Comparison of ENCODE assay signal across 9 cellular contexts in genomic region chrX:79138658-79139241, GRCh38. TPM values are rescaled to one million over a fixed set of nuclear protein-coding genes. Genes with fewer than 3 reads are reported as not detected.
DNase-seq lines count a peak whose midpoint lies in the region; ATAC-seq and TF ChIP-seq lines count a peak whose summit lies in the region.
"Had no signal": no experiment of that assay in that cellular context is flagged by ENCODE, and none has a peak within 500 bp of the region (broad histone marks: within the 10 kb centered on the region; RNA-seq: fewer than 3 reads in every experiment).

No MANE protein-coding gene starts in this region.

- H3K27ac Mint-ChIP-seq in activated naive CD8-positive, alpha-beta T cell = peak overlapping the region; percentile 79
- H3K27ac Mint-ChIP-seq: WTC11 had no signal

- H3K9me3 ChIP-seq in adrenal gland (replicated peaks in 1 of 3) = no peaks in the 10 kb centered on the region

- ATAC-seq in GM21381 (IDR thresholded peaks at IDR 0.05; ENCODE audit: unreplicated experiment) = peak; percentile 89
- ATAC-seq in HG03469 (IDR thresholded peaks at IDR 0.05; ENCODE audit: unreplicated experiment) = peak; percentile 92
- ATAC-seq: WTC11 had no signal

- DNase-seq in GM12865 (ENCODE audit: low read depth) = peak; percentile 83
- DNase-seq in AG08396 (ENCODE audit: low spot score) = no peak
- DNase-seq in SHP77 (lab: John Stamatoyannopoulos, UW) = no peak
- no peak for DNase-seq in adrenal gland
- DNase-seq in stimulated activated CD4-positive, alpha-beta T cell treated with anti-CD3 and anti-CD28 coated beads, Interleukin-2, amount 100 ng/mL, for 24 hours = no peak

- H3K27me3 Mint-ChIP-seq in activated naive CD8-positive, alpha-beta T cell = no peaks in the 10 kb centered on the region

- no peaks in the 10 kb centered on the region for H3K36me3 Mint-ChIP-seq in activated naive CD8-positive, alpha-beta T cell
- H3K36me3 Mint-ChIP-seq: WTC11 had no signal

- H3K4me3 ChIP-seq in GM12865 (ENCODE audit: low read depth, low read length) (no peak overlapping the region), adrenal gland (no peak overlapping the region)

- H3K27ac ChIP-seq in adrenal gland = no peak overlapping the region

- intact Hi-C loops in adrenal gland (cut with DNase I) = no loop called here

- H3K4me1 Mint-ChIP-seq in activated naive CD8-positive, alpha-beta T cell (ENCODE audit: low read depth) = peaks cover 53% of the 10 kb centered on the region

- H3K36me3 ChIP-seq in adrenal gland (replicated peaks in 1 of 2) = no peaks in the 10 kb centered on the region

- H3K27me3 ChIP-seq in adrenal gland = no peaks in the 10 kb centered on the region

- peak overlapping the region; percentile 14 for H3K4me3 Mint-ChIP-seq in activated naive CD8-positive, alpha-beta T cell
- H3K4me3 Mint-ChIP-seq: WTC11 had no signal

- WGBS in adrenal gland, 4 donors = 64 to 73% (median 71%) methylated on average over 3 of the region's 3 CpGs

- TF ChIP-seq CTCF in GM12865 (IDR thresholded peaks at IDR 0.05; ENCODE audit: insufficient read depth, low read depth, low read length, missing control alignments) (no peak), adrenal gland (IDR thresholded peaks at IDR 0.05) (no peak)

- TF ChIP-seq POLR2A in adrenal gland (IDR thresholded peaks at IDR 0.05) = no peak

- H3K4me1 ChIP-seq in adrenal gland (replicated peaks in 1 of 2) = no peaks in the 10 kb centered on the region

- no peaks in the 10 kb centered on the region for H3K9me3 Mint-ChIP-seq in activated naive CD8-positive, alpha-beta T cell (ENCODE audit: low read depth)
- H3K9me3 Mint-ChIP-seq: WTC11 had no signal

RNA-seq across cellular contexts. Expression of gene GPR174, which starts 5.7 kb away (rescaled TPM):
- total RNA-seq in adrenal gland = under 1 TPM in 7 of 8 donors, not detected in 1; under 0.01 to 0.95 (median 0.26) TPM
- under 1 TPM; 0.08 to 0.11 (median 0.10) TPM for polyA plus RNA-seq in adrenal gland
